In genomic region chr2:73977466-73977865, GRCh38 we compare ENCODE assay signal across 13 cellular contexts.
"Had no signal": no experiment of that assay in that cellular context is flagged by ENCODE, and none has a peak within 500 bp of the region (broad histone marks: within the 10 kb centered on the region; RNA-seq: fewer than 3 reads in every experiment).

No MANE protein-coding gene starts in this region.

- H3K27ac Mint-ChIP-seq: type B pancreatic cell had no signal

- ATAC-seq: left lung had no signal

- H3K9me3 ChIP-seq: esophagus muscularis mucosa, left lung, suprapubic skin had no signal

- DNase-seq: activated CD4-positive, CD25-positive, alpha-beta regulatory T cell treated with anti-CD3 and anti-CD28 coated beads, Interleukin-2, amount 50 U/mL, for 72 hours; activated CD8-positive, alpha-beta memory T cell treated with anti-CD3 and anti-CD28 coated beads, Interleukin-2, amount 50 U/mL, for 48 hours; activated naive CD4-positive, alpha-beta T cell; hippocampal formation; left lung; mammary epithelial cell; stimulated activated CD4-positive, alpha-beta T cell treated with anti-CD3 and anti-CD28 coated beads, Interleukin-15, amount 100 ng/mL, for 24 hours; stimulated activated CD4-positive, alpha-beta T cell treated with anti-CD3 and anti-CD28 coated beads, Interleukin-4, amount 100 ng/mL, for 1 hour; stimulated activated naive CD4-positive, alpha-beta T cell had no signal

- H3K36me3 Mint-ChIP-seq: type B pancreatic cell had no signal

- H3K27ac ChIP-seq: esophagus muscularis mucosa, left lung, skin epidermis, suprapubic skin had no signal

- H3K4me3 ChIP-seq: esophagus muscularis mucosa, left lung, skin epidermis, suprapubic skin had no signal

- H3K9me3 Mint-ChIP-seq: type B pancreatic cell had no signal

- H3K27me3 ChIP-seq: left lung, suprapubic skin had no signal

- H3K36me3 ChIP-seq: esophagus muscularis mucosa, left lung, suprapubic skin had no signal
